In genomic region chr2:54549430-54549829, GRCh38 we compare ENCODE assay signal across 12 cellular contexts.
"Had no signal": no experiment of that assay in that cellular context is flagged by ENCODE, and none has a peak within 500 bp of the region (broad histone marks: within the 10 kb centered on the region; RNA-seq: fewer than 3 reads in every experiment).

No MANE protein-coding gene starts in this region.

- H3K9me3 Mint-ChIP-seq: activated naive CD8-positive, alpha-beta T cell treated with anti-CD3 and anti-CD28 coated beads for 36 hours; natural killer cell had no signal

- H3K27ac ChIP-seq: coronary artery, psoas muscle, sigmoid colon had no signal

- ATAC-seq: activated T-cell treated with anti-CD3 and anti-CD28 coated beads, Interleukin-2, amount 50 U/mL, for 72 hours; natural killer cell; T-helper 17 cell had no signal

- H3K27me3 ChIP-seq: sigmoid colon had no signal

- H3K4me3 Mint-ChIP-seq: activated naive CD8-positive, alpha-beta T cell treated with anti-CD3 and anti-CD28 coated beads for 36 hours; activated T-cell treated with anti-CD3 and anti-CD28 coated beads, Interleukin-2, amount 50 U/mL, for 72 hours; natural killer cell; T-helper 17 cell had no signal

- H3K36me3 Mint-ChIP-seq: activated naive CD8-positive, alpha-beta T cell treated with anti-CD3 and anti-CD28 coated beads for 36 hours; natural killer cell had no signal

- H3K27me3 Mint-ChIP-seq: activated naive CD8-positive, alpha-beta T cell treated with anti-CD3 and anti-CD28 coated beads for 36 hours; T-helper 17 cell had no signal

- H3K4me3 ChIP-seq: coronary artery, mucosa of descending colon, psoas muscle, sigmoid colon had no signal

- DNase-seq: activated gamma-delta T cell treated with Interleukin-2 at 50 U/mL for 16 hours; activated naive CD8-positive, alpha-beta T cell treated with anti-CD3 and anti-CD28 coated beads for 36 hours; activated T-cell treated with anti-CD3 and anti-CD28 coated beads, Interleukin-2, amount 50 U/mL, for 72 hours; effector CD8-positive, alpha-beta T cell; natural killer cell; psoas muscle; sigmoid colon; stimulated activated CD4-positive, alpha-beta T cell treated with anti-CD3 and anti-CD28 coated beads, Interleukin-12 subunit alpha, Interleukin-12 subunit beta, amount 100 ng/mL, for 4 hours; stimulated activated naive CD4-positive, alpha-beta T cell; T-helper 17 cell had no signal

- H3K27ac Mint-ChIP-seq: activated naive CD8-positive, alpha-beta T cell treated with anti-CD3 and anti-CD28 coated beads for 36 hours; activated T-cell treated with anti-CD3 and anti-CD28 coated beads, Interleukin-2, amount 50 U/mL, for 72 hours; natural killer cell; T-helper 17 cell had no signal

- H3K36me3 ChIP-seq: sigmoid colon had no signal

- H3K9me3 ChIP-seq: mucosa of descending colon, psoas muscle, sigmoid colon had no signal
